In genomic region chr5:73233461-73234151, GRCh38 we compare ENCODE assay signal across 8 cellular contexts.
A peak's percentile ranks its signal among the peaks of the same experiment; 100 is the strongest.
DNase-seq lines count a peak whose midpoint lies in the region; ATAC-seq and TF ChIP-seq lines count a peak whose summit lies in the region.

No MANE protein-coding gene starts in this region.

- TF ChIP-seq RAD21 in SK-N-SH (IDR thresholded peaks at IDR 0.05; ENCODE audit: low read length), result no peak

- no peak for TF ChIP-seq POLR2A in right lobe of liver (IDR thresholded peaks at IDR 0.05)

- peak overlapping the region; percentile 92; the same call in 1 of the 2 replicates for H2AFZ ChIP-seq in SK-N-SH (ENCODE audit: low read depth)

- POLR2A ChIA-PET in SK-N-SH (lab: Yijun Ruan, JAX), result no interaction called here

- CTCF ChIA-PET in SK-N-SH (lab: Yijun Ruan, JAX), result interaction anchor here (0.6 to 9.0 kb wide), 6 partner anchors 9 to 218 kb away, joined by 3 to 90 read pairs (median 4); partner anchors contain the start of gene FOXD1

- H3K27ac Mint-ChIP-seq in stimulated activated memory B cell treated with anti-CD40 and anti-IgM and Interleukin-4, amounts not matched to agents 10 μg/mL and 1 μg/mL and 100 μg/mL, for 72 hours, result no peak overlapping the region
- no peak overlapping the region for H3K27ac Mint-ChIP-seq in HFFc6

- H3K4me3 Mint-ChIP-seq in stimulated activated memory B cell treated with anti-CD40 and anti-IgM and Interleukin-4, amounts not matched to agents 10 μg/mL and 1 μg/mL and 100 μg/mL, for 72 hours, result peak overlapping the region; percentile 65
- no peak overlapping the region for H3K4me3 Mint-ChIP-seq in HFFc6

- no peaks in the 10 kb centered on the region for H3K79me2 ChIP-seq in SK-N-SH (ENCODE audit: insufficient read depth)

- H3K36me3 Mint-ChIP-seq in stimulated activated memory B cell treated with anti-CD40 and anti-IgM and Interleukin-4, amounts not matched to agents 10 μg/mL and 1 μg/mL and 100 μg/mL, for 72 hours, result no peaks in the 10 kb centered on the region
- H3K36me3 Mint-ChIP-seq in HFFc6 (ENCODE audit: low read depth), result no peaks in the 10 kb centered on the region

- no peaks in the 10 kb centered on the region for H3K9me2 ChIP-seq in SK-N-SH

- H3K4me3 ChIP-seq in SK-N-SH (ENCODE audit: low read depth in 2 of 2, low read length in 1 of 2) (peak overlapping the region in 1 of 2 experiments; percentile 32; a peak in 1 of 4 replicates), duodenal mucosa (ENCODE audit: low read depth in 1 of 2, low read length in 2 of 2) (peak overlapping the region; percentile 42 to 53), right lobe of liver (peak overlapping the region; percentile 20 to 29 (median 24))

- peak overlapping the region; percentile 63; the same call in 1 of the 2 replicates for H3K4me2 ChIP-seq in SK-N-SH

- intact Hi-C loops in right lobe of liver (cut with DNase I), result no loop called here

- H3K27me3 ChIP-seq in SK-N-SH (ENCODE audit: insufficient read depth), result no peaks in the 10 kb centered on the region
- H3K27me3 ChIP-seq in duodenal mucosa (ENCODE audit: control insufficient read depth in 1 of 2, insufficient read depth in 2 of 2, low read length in 2 of 2), result peaks cover 61 to 67% of the 10 kb centered on the region in 2 donors
- peaks cover 0 to 39% of the 10 kb centered on the region in 2 donors for H3K27me3 ChIP-seq in right lobe of liver

- H3K9me3 Mint-ChIP-seq in stimulated activated memory B cell treated with anti-CD40 and anti-IgM and Interleukin-4, amounts not matched to agents 10 μg/mL and 1 μg/mL and 100 μg/mL, for 72 hours, result no peaks in the 10 kb centered on the region
- H3K9me3 Mint-ChIP-seq in HFFc6, result no peaks in the 10 kb centered on the region

- WGBS in SK-N-SH (ENCODE audit: low lambda C conversion rate), result 45% methylated on average over 13 of the region's 63 CpGs
- WGBS in right lobe of liver (ENCODE audit: insufficient coverage, low coverage, low lambda C conversion rate, missing lambda C conversion rate), result 3% methylated on average over 18 of the region's 63 CpGs

- H3K4me1 Mint-ChIP-seq in stimulated activated memory B cell treated with anti-CD40 and anti-IgM and Interleukin-4, amounts not matched to agents 10 μg/mL and 1 μg/mL and 100 μg/mL, for 72 hours, result peaks cover 41% of the 10 kb centered on the region
- H3K4me1 Mint-ChIP-seq in HFFc6 (ENCODE audit: low read depth), result peaks cover 27% of the 10 kb centered on the region

- no peak for TF ChIP-seq EP300 in SK-N-SH (IDR thresholded peaks at IDR 0.05; ENCODE audit: borderline replicate concordance in 1 of 2, low read depth in 1 of 2, low read length in 1 of 2)

- peaks cover 76% of the 10 kb centered on the region for H3K27me3 Mint-ChIP-seq in stimulated activated memory B cell treated with anti-CD40 and anti-IgM and Interleukin-4, amounts not matched to agents 10 μg/mL and 1 μg/mL and 100 μg/mL, for 72 hours
- peaks cover 2% of the 10 kb centered on the region; the same call in 1 of the 2 replicates for H3K27me3 Mint-ChIP-seq in HFFc6 (ENCODE audit: insufficient read depth)

- peak; percentile 37 to 62 (median 57) for ATAC-seq in right lobe of liver
- no peak for ATAC-seq in stimulated activated memory B cell treated with anti-CD40 and anti-IgM and Interleukin-4, amounts not matched to agents 10 μg/mL and 1 μg/mL and 100 μg/mL, for 72 hours
- ATAC-seq in GM21515 (IDR thresholded peaks at IDR 0.05; ENCODE audit: unreplicated experiment), result no peak

- peaks cover 15% of the 10 kb centered on the region for H3F3A ChIP-seq in SK-N-SH (replicated peaks; ENCODE audit: insufficient read depth)

- H3K27ac ChIP-seq in SK-N-SH (ENCODE audit: low read depth in 2 of 2, low read length in 1 of 2) (no peak overlapping the region), duodenal mucosa (ENCODE audit: low read depth, low read length) (no peak overlapping the region), right lobe of liver (no peak overlapping the region)

- H3K9me3 ChIP-seq in SK-N-SH (no peaks in the 10 kb centered on the region), duodenal mucosa (ENCODE audit: control insufficient read depth in 1 of 2, low read length in 2 of 2) (no peaks in the 10 kb centered on the region), right lobe of liver (no peaks in the 10 kb centered on the region)

- DNase-seq in SK-N-SH, result peak; percentile 74
- no peak for DNase-seq in right lobe of liver
- no peak for DNase-seq in NCI-H748 (lab: John Stamatoyannopoulos, UW; ENCODE audit: unreplicated experiment)
- DNase-seq in T-helper 1 cell, result no peak
- no peak for DNase-seq in HFFc6

- peak; percentile 22; the same call in 1 of the 2 replicates for TF ChIP-seq CTCF in SK-N-SH (IDR thresholded peaks at IDR 0.05)
- peak in 1 of 4 donors; percentile 9 for TF ChIP-seq CTCF in right lobe of liver (IDR thresholded peaks at IDR 0.05)
- no peak for TF ChIP-seq CTCF in HFFc6 (IDR thresholded peaks at IDR 0.05)

- no peaks in the 10 kb centered on the region for H4K20me1 ChIP-seq in SK-N-SH (ENCODE audit: insufficient read depth)

- H3K9ac ChIP-seq in SK-N-SH, result no peak overlapping the region; the same call in 1 of the 2 replicates
- H3K9ac ChIP-seq in duodenal mucosa (ENCODE audit: low read depth in 1 of 2, low read length in 2 of 2), result peak overlapping the region in 1 of 2 donors; percentile 25

- H3K4me1 ChIP-seq in SK-N-SH (ENCODE audit: control insufficient read depth in 1 of 2, insufficient read depth in 2 of 2, low read depth in 1 of 2, low read length in 1 of 2) (peaks cover 0 to 17% of the 10 kb centered on the region in 2 experiments; a peak in 2 of 4 replicates), duodenal mucosa (ENCODE audit: control insufficient read depth in 1 of 2, insufficient read depth in 2 of 2, low read length in 2 of 2) (peaks cover 10 to 21% of the 10 kb centered on the region in 2 donors), right lobe of liver (peaks cover 0 to 20% (median 0%) of the 10 kb centered on the region in 4 donors)

- H3K36me3 ChIP-seq in SK-N-SH (replicated peaks in 1 of 2; ENCODE audit: control insufficient read depth in 1 of 2, insufficient read depth in 2 of 2, low read length in 1 of 2) (no peaks in the 10 kb centered on the region), duodenal mucosa (ENCODE audit: control insufficient read depth in 1 of 2, insufficient read depth in 2 of 2, low read length in 2 of 2) (no peaks in the 10 kb centered on the region), right lobe of liver (no peaks in the 10 kb centered on the region)

TF ChIP-seq in SK-N-SH, 30 proteins besides CTCF, POLR2A, EP300 and RAD21:
- TF ChIP-seq SMC3 (IDR thresholded peaks at IDR 0.05; ENCODE audit: low read depth, low read length) (no peak), YY1 (IDR thresholded peaks at IDR 0.05; ENCODE audit: low read depth) (no peak), MEF2A (IDR thresholded peaks at IDR 0.05; ENCODE audit: borderline replicate concordance, low read depth) (no peak), MXI1 (IDR thresholded peaks at IDR 0.05; ENCODE audit: low read depth, low read length) (no peak), USF1 (IDR thresholded peaks at IDR 0.05; ENCODE audit: borderline replicate concordance, low read depth) (no peak), NFIC (IDR thresholded peaks at IDR 0.05; ENCODE audit: borderline replicate concordance) (no peak), FOXM1 (IDR thresholded peaks at IDR 0.05; ENCODE audit: low read depth) (no peak), RFX5 (IDR thresholded peaks at IDR 0.05; ENCODE audit: low read length) (no peak), POLR2AphosphoS5 (IDR thresholded peaks at IDR 0.05; ENCODE audit: low read depth, low read length) (no peak), ELF1 (IDR thresholded peaks at IDR 0.05) (no peak), EZH2phosphoT487 (IDR thresholded peaks at IDR 0.05; ENCODE audit: borderline replicate concordance, low read depth) (no peak), RXRA (IDR thresholded peaks at IDR 0.05; ENCODE audit: borderline replicate concordance, low read depth) (no peak), CHD2 (IDR thresholded peaks at IDR 0.05; ENCODE audit: low read length, partially characterized antibody) (no peak), TEAD4 (IDR thresholded peaks at IDR 0.05; ENCODE audit: borderline replicate concordance, insufficient read depth) (no peak), JUND (IDR thresholded peaks at IDR 0.05) (no peak), SIN3A (IDR thresholded peaks at IDR 0.05; ENCODE audit: borderline replicate concordance, low read depth, low read length) (no peak), USF2 (IDR thresholded peaks at IDR 0.05; ENCODE audit: borderline replicate concordance, low read depth, low read length) (no peak)

Comparison
In these comparisons a context has a peak if more than half of its experiments do, and no peak if none do; other contexts are left out.
1. ATAC-seq: peak in right lobe of liver (4 of 4); none in stimulated activated memory B cell treated with anti-CD40 and anti-IgM and Interleukin-4, amounts not matched to agents 10 μg/mL and 1 μg/mL and 100 μg/mL, for 72 hours (single experiment) and GM21515 (single experiment).